In the genomic region with DNA sequence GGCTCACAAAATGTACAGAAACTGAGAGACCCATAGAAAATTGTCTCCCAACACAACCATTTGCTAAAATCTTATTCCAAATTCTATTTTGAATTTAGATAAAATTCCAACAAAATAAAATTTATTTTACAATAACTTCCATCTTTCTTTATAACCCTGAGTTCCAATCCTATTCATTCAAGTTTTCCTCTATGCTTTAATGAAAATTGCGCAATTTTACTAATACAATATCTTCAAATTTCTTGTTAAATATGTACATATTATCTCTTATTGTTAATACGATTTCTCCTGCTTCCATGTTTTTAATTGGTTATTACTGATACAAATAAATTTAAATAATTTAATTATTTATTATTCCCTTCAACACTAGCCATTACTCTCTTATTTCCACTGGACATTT, we compare ENCODE assay signal across 18 cellular contexts.
DNase-seq lines count a peak whose midpoint lies in the region; ATAC-seq, FAIRE-seq and TF ChIP-seq lines count a peak whose summit lies in the region.
"Had no signal": no experiment of that assay in that cellular context is flagged by ENCODE, and none has a peak within 500 bp of the region (broad histone marks: within the 10 kb centered on the region; RNA-seq: fewer than 3 reads in every experiment).

No MANE protein-coding gene starts in this region.

- H3K36me3 ChIP-seq in HepG2 (replicated peaks in 1 of 2; ENCODE audit: control insufficient read depth in 1 of 2, insufficient read depth in 2 of 2, low read length in 2 of 2), result no peaks in the 10 kb centered on the region
- no peaks in the 10 kb centered on the region for H3K36me3 ChIP-seq in right lobe of liver
- no peaks in the 10 kb centered on the region for H3K36me3 ChIP-seq in kidney (ENCODE audit: control insufficient read depth in 1 of 2, insufficient read depth in 2 of 2, low read length in 2 of 2)

- H3K9ac ChIP-seq in HepG2 (ENCODE audit: insufficient read depth, low read depth, low read length), result no peak overlapping the region
- no peak overlapping the region for H3K9ac ChIP-seq in kidney (ENCODE audit: low read length in 2 of 2)

- H3K27me3 ChIP-seq in HepG2 (ENCODE audit: control insufficient read depth in 1 of 2, insufficient read depth in 2 of 2, low read length in 2 of 2), result no peaks in the 10 kb centered on the region
- no peaks in the 10 kb centered on the region for H3K27me3 ChIP-seq in right lobe of liver

- no peak for TF ChIP-seq POLR2A in HepG2 (IDR thresholded peaks at IDR 0.05; ENCODE audit: insufficient read depth in 1 of 2, low read depth in 2 of 2, low read length in 2 of 2)
- TF ChIP-seq POLR2A in right lobe of liver (IDR thresholded peaks at IDR 0.05), result no peak

- CTCF ChIA-PET in HepG2 (lab: Yijun Ruan, JAX; ENCODE audit: low intra/inter-chr PET ratio, low total read pairs), result no interaction called here

- BruUV-seq in HepG2 (replicated peaks; lab: Mats Ljungman, UMichigan), result no TSS peak

- H3K4me1 ChIP-seq in HepG2 (ENCODE audit: insufficient read depth, low read length) (no peaks in the 10 kb centered on the region), right lobe of liver (no peaks in the 10 kb centered on the region), kidney (ENCODE audit: control insufficient read depth in 1 of 2, insufficient read depth in 1 of 2, low read depth in 1 of 2, low read length in 2 of 2) (no peaks in the 10 kb centered on the region)

- H4K20me1 ChIP-seq in HepG2 (ENCODE audit: insufficient read depth, low read length), result no peaks in the 10 kb centered on the region

- no peaks in the 10 kb centered on the region for H3K9me3 ChIP-seq in HepG2 (ENCODE audit: low read length)
- no peaks in the 10 kb centered on the region for H3K9me3 ChIP-seq in right lobe of liver
- H3K9me3 ChIP-seq in kidney (ENCODE audit: control insufficient read depth in 1 of 2, low read length in 2 of 2), result no peaks in the 10 kb centered on the region

- H3K79me2 ChIP-seq in HepG2 (ENCODE audit: insufficient read depth, low read length), result no peaks in the 10 kb centered on the region

- no peak overlapping the region for H2AFZ ChIP-seq in HepG2 (ENCODE audit: low read length)

- in situ Hi-C loops in HepG2 (cut with HindIII; ENCODE audit: extremely low pct_ligation_motif_present, low pct_unique_long_range_greater_than_20kb), result no loop called here

- no peak overlapping the region for H3K4me2 ChIP-seq in HepG2 (ENCODE audit: low read depth, low read length)

- no peak for TF ChIP-seq EP300 in HepG2 (IDR thresholded peaks at IDR 0.05; ENCODE audit: low read depth in 2 of 2, low read length in 2 of 2)
- no peak for TF ChIP-seq EP300 in HepG2 (CRISPR knock-in tag; IDR thresholded peaks at IDR 0.05; ENCODE audit: borderline replicate concordance)

- 5% methylated on average over 2 of the region's 2 CpGs for WGBS in HepG2 (ENCODE audit: low lambda C conversion rate)
- WGBS in right lobe of liver (ENCODE audit: insufficient coverage, low coverage, low lambda C conversion rate, missing lambda C conversion rate), result 35% methylated on average over 2 of the region's 2 CpGs

- FAIRE-seq in HepG2 (lab: Jason Lieb, UNC), result no peak
- peak; percentile 38 for FAIRE-seq in TTC549 (lab: Jason Lieb, UNC)
- peak; percentile 55 for FAIRE-seq in kidney (lab: Jason Lieb, UNC)
- FAIRE-seq: G401.6, GM12892 had no signal

- no peak overlapping the region for H3K27ac ChIP-seq in HepG2 (ENCODE audit: extremely low read length, insufficient read depth, low read length)
- H3K27ac ChIP-seq in right lobe of liver, result no peak overlapping the region
- no peak overlapping the region for H3K27ac ChIP-seq in kidney (ENCODE audit: low read depth in 2 of 2, low read length in 2 of 2)

- ATAC-seq in HepG2 (no peak), right lobe of liver (no peak), HG02973 (IDR thresholded peaks at IDR 0.05; ENCODE audit: unreplicated experiment) (no peak)

- POLR2A ChIA-PET in HepG2 (lab: Yijun Ruan, JAX), result no interaction called here

- intact Hi-C loops in HepG2 (cut with micrococcal nuclease; ENCODE audit: unreplicated experiment) (no loop called here), right lobe of liver (cut with DNase I) (no loop called here), kidney (cut with DNase I) (no loop called here)

- no peak for TF ChIP-seq CTCF in HepG2 (CRISPR knock-in tag; IDR thresholded peaks at IDR 0.05)
- no peak for TF ChIP-seq CTCF in right lobe of liver (IDR thresholded peaks at IDR 0.05)
- TF ChIP-seq CTCF in kidney (IDR thresholded peaks at IDR 0.05; ENCODE audit: borderline replicate concordance, extremely low read depth, insufficient read depth), result no peak

- TF ChIP-seq RAD21 in HepG2 (CRISPR knock-in tag; IDR thresholded peaks at IDR 0.05), result no peak

- H3K4me3 ChIP-seq in HepG2 (replicated peaks in 1 of 3; ENCODE audit: insufficient read depth in 1 of 3, low read depth in 2 of 3, low read length in 3 of 3) (no peak overlapping the region), right lobe of liver (no peak overlapping the region), kidney (ENCODE audit: low read length in 2 of 2) (no peak overlapping the region)

- DNase-seq in HepG2 (ENCODE audit: low spot score) (no peak), right lobe of liver (no peak), kidney (no peak), DMS79 treated with DMSO at 0.1 percent for 48 hours (lab: John Stamatoyannopoulos, UW) (no peak)
- DNase-seq: 8988T; C1 segment of cervical spinal cord; Calu3; CD4-positive, alpha-beta memory T cell; COR-L47; DMS53; DND-41; GOT3; H7; HCEC 1CT had no signal

TF ChIP-seq in HepG2, 621 proteins besides CTCF, POLR2A, EP300 and RAD21:
- TF ChIP-seq CEBPB (IDR thresholded peaks at IDR 0.05; ENCODE audit: borderline replicate concordance, low read depth, low read length), result peak; percentile 47; the same call in 1 of the 2 replicates
- TF ChIP-seq STAG1 (CRISPR knock-in tag; IDR thresholded peaks at IDR 0.05), result no peak
TF ChIP-seq in HepG2: peak in this region for 1.
